In genomic region chr17:66190738-66191606, GRCh38 we compare ENCODE assay signal across 8 cellular contexts. TPM values are rescaled to one million over a fixed set of nuclear protein-coding genes. Genes with fewer than 3 reads are reported as not detected.
DNase-seq lines count a peak whose midpoint lies in the region; ATAC-seq and TF ChIP-seq lines count a peak whose summit lies in the region.

No MANE protein-coding gene starts in this region.

- no peaks in the 10 kb centered on the region for H3K36me3 Mint-ChIP-seq in CD4-positive, alpha-beta T cell (ENCODE audit: low read depth)

- H3K4me3 ChIP-seq in brain microvascular endothelial cell (ENCODE audit: low read depth, low read length): peak overlapping the region; percentile 70

- no peaks in the 10 kb centered on the region for H3K27me3 Mint-ChIP-seq in CD4-positive, alpha-beta T cell

- H3K4me1 Mint-ChIP-seq in CD4-positive, alpha-beta T cell (ENCODE audit: low read depth): peaks cover 16% of the 10 kb centered on the region

- POLR2A ChIA-PET in CD4-positive, alpha-beta T cell (lab: Charles Lee): no interaction called here

- H3K4me3 Mint-ChIP-seq in CD4-positive, alpha-beta T cell: peak overlapping the region; percentile 87

- H3K27ac ChIP-seq in CD4-positive, alpha-beta T cell (ENCODE audit: low read depth, low read length): no peak overlapping the region
- H3K27ac ChIP-seq in KOPT-K1 (ENCODE audit: low read depth, low read length, poor library complexity, severe bottlenecking) (peak overlapping the region; percentile 74), brain microvascular endothelial cell (peak overlapping the region; percentile 8)

- no peak for ATAC-seq in CD4-positive, alpha-beta T cell (ENCODE audit: poor library complexity)
- peak; percentile 52 for ATAC-seq in left colon
- ATAC-seq in GM21737 (IDR thresholded peaks at IDR 0.05; ENCODE audit: unreplicated experiment): no peak
- no peak for ATAC-seq in HG02884 (IDR thresholded peaks at IDR 0.05; ENCODE audit: unreplicated experiment)

- in situ Hi-C loops in brain microvascular endothelial cell (cut with HindIII; ENCODE audit: low pct_ligation_motif_present, low sequenced_read_pairs): no loop called here

- no peak for TF ChIP-seq CTCF in CD4-positive, alpha-beta T cell (IDR thresholded peaks at IDR 0.05)
- no peak for TF ChIP-seq CTCF in brain microvascular endothelial cell (IDR thresholded peaks at IDR 0.05; ENCODE audit: low read depth, low read length, missing control alignments)

- no peaks in the 10 kb centered on the region for H3K9me3 ChIP-seq in CD4-positive, alpha-beta T cell (ENCODE audit: control insufficient read depth, low read length)
- H3K9me3 ChIP-seq in KOPT-K1 (ENCODE audit: insufficient read depth, low read length, poor library complexity, severe bottlenecking): no peaks in the 10 kb centered on the region

- CTCF ChIA-PET in CD4-positive, alpha-beta T cell (lab: Charles Lee): interaction anchor here (1.2 to 2.1 kb wide), 2 partner anchors 9 to 11 kb away, joined by 3 to 4 read pairs; no protein-coding TSS in a partner anchor

- peak in 1 of 10 experiments; percentile 3 for DNase-seq in CD4-positive, alpha-beta T cell
- peak; percentile 11 for DNase-seq in brain microvascular endothelial cell
- no peak for DNase-seq in left colon
- peak; percentile 39 for DNase-seq in stromal cell of bone marrow (ENCODE audit: low read depth)
- no peak for DNase-seq in mesenteric fat pad (ENCODE audit: low spot score)

- intact Hi-C loops in CD4-positive, alpha-beta T cell (cut with DNase I, micrococcal nuclease): loop anchor here in 1 of 2 experiments (5.0 kb wide), 1 partner anchor 111 kb away; the partner anchor contains the start of gene PRKCA
- intact Hi-C loops in left colon (cut with DNase I, micrococcal nuclease): no loop called here

- no peaks in the 10 kb centered on the region for H3K27me3 ChIP-seq in CD4-positive, alpha-beta T cell (ENCODE audit: control insufficient read depth, insufficient read depth, low read length)
- H3K27me3 ChIP-seq in brain microvascular endothelial cell (replicated peaks): no peaks in the 10 kb centered on the region

- peak overlapping the region; percentile 66 for H3K27ac Mint-ChIP-seq in CD4-positive, alpha-beta T cell

- H3K9me3 Mint-ChIP-seq in CD4-positive, alpha-beta T cell: no peaks in the 10 kb centered on the region

- H3K36me3 ChIP-seq in KOPT-K1 (ENCODE audit: insufficient read depth, low read length) (no peaks in the 10 kb centered on the region), brain microvascular endothelial cell (replicated peaks) (no peaks in the 10 kb centered on the region)

RNA-seq across cellular contexts. Expression of gene CEP112, which starts 1.0 kb away (rescaled TPM):
- 1 to 10 TPM; 1.6 to 2.2 TPM for total RNA-seq in CD4-positive, alpha-beta T cell
- total RNA-seq in left colon (1 to 10 TPM; 4.5 to 8.1 TPM), mesenteric fat pad (37.3 TPM)

RNA-seq across cellular contexts. Expression of gene APOH, which starts 38.2 kb away (rescaled TPM):
- not detected for total RNA-seq in CD4-positive, alpha-beta T cell
- total RNA-seq in left colon: 1 to 10 TPM in 1 of 2 donors, under 1 TPM in 1; 0.34 to 1.1 TPM
- total RNA-seq in mesenteric fat pad: not detected

Comparison
In these comparisons a context has a peak if more than half of its experiments do, and no peak if none do; other contexts are left out.
1. DNase-seq: peak in brain microvascular endothelial cell (single experiment) and stromal cell of bone marrow (single experiment); none in left colon (0 of 2) and mesenteric fat pad (single experiment).